In the genomic region with DNA sequence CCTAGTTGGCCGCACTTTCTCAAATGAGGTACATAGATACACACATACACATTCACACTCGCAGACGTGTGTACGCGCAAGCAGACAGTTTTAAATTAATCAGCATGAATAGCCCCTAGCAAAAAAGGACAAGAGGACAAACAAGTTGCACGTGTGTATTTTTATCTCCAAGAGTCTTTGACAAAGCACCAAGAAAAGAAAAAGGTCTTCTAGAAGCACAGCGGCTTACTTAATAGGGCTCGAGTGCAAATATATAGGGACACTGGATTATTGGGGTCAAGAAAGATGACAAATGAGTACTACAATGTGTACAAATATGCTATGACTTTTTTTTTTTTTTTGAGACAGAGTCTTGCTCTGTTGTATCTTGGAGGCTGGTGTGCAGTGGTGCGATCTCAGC, we compare ENCODE assay signal across 9 cellular contexts. TPM values are rescaled to one million over a fixed set of nuclear protein-coding genes. Genes with fewer than 3 reads are reported as not detected.
A peak's percentile ranks its signal among the peaks of the same experiment; 100 is the strongest.
DNase-seq lines count a peak whose midpoint lies in the region; ATAC-seq, FAIRE-seq and TF ChIP-seq lines count a peak whose summit lies in the region.
"Had no signal": no experiment of that assay in that cellular context is flagged by ENCODE, and none has a peak within 500 bp of the region (broad histone marks: within the 10 kb centered on the region; RNA-seq: fewer than 3 reads in every experiment).

No MANE protein-coding gene starts in this region.

- no peak overlapping the region for H2AK5ac ChIP-seq in H1 (ENCODE audit: low read depth, low read length)

- FAIRE-seq in H1 (lab: Jason Lieb, UNC) = no peak

- H2BK20ac ChIP-seq in H1 (ENCODE audit: low read length) = no peak overlapping the region

- no peak overlapping the region for H2BK15ac ChIP-seq in H1 (ENCODE audit: low read length)

- peaks cover 4 to 10% (median 8%) of the 10 kb centered on the region in 4 experiments; a peak in 4 of 7 replicates for H3K4me1 ChIP-seq in H1 (replicated peaks in 1 of 4; ENCODE audit: control insufficient read depth in 3 of 4, insufficient read depth in 4 of 4, low read length in 3 of 4)
- H3K4me1 ChIP-seq in skeletal muscle tissue (ENCODE audit: control insufficient read depth in 3 of 3, insufficient read depth in 3 of 3, low read length in 3 of 3) = peaks cover 16 to 26% (median 18%) of the 10 kb centered on the region in 3 donors
- H3K4me1 ChIP-seq in upper lobe of left lung = peaks cover 13 to 37% (median 25%) of the 10 kb centered on the region in 4 donors

- no peak overlapping the region for H4K91ac ChIP-seq in H1 (replicated peaks; ENCODE audit: insufficient read length, low read length)

- H3K18ac ChIP-seq in H1 (ENCODE audit: extremely low read depth, low read length) = no peak overlapping the region

- peaks cover 9% of the 10 kb centered on the region; the same call in 1 of the 2 replicates for H3K23me2 ChIP-seq in H1 (ENCODE audit: low read depth, low read length)

- H3K79me1 ChIP-seq in H1 (ENCODE audit: low read depth, low read length) = no peaks in the 10 kb centered on the region

- TF ChIP-seq EP300 in H1 (IDR thresholded peaks at IDR 0.05; ENCODE audit: borderline replicate concordance in 1 of 2, low read depth in 2 of 2, low read length in 2 of 2) (no peak), upper lobe of left lung (IDR thresholded peaks at IDR 0.05) (no peak)

- DNase-seq in DMS53 treated with DMSO at 0.1 percent for 48 hours (lab: John Stamatoyannopoulos, UW; ENCODE audit: unreplicated experiment) (peak; percentile 22), DMS53 (lab: John Stamatoyannopoulos, UW) (no peak), NB4 (ENCODE audit: low read depth) (no peak), H1 (ENCODE audit: low read depth in 1 of 2, low spot score in 2 of 2) (no peak), left ventricle myocardium superior (no peak), upper lobe of left lung (no peak), C1 segment of cervical spinal cord (lab: John Stamatoyannopoulos, UW) (no peak)
- DNase-seq: 8988T had no signal

- TF ChIP-seq RAD21 in H1 (IDR thresholded peaks at IDR 0.05 in 1 of 2, conservative IDR thresholded peaks at IDR 0.05 in 1 of 2; ENCODE audit: low read depth in 2 of 2, low read length in 2 of 2) = no peak

- no peak overlapping the region for H2BK5ac ChIP-seq in H1 (ENCODE audit: low read depth, low read length)

- WGBS in H1 (ENCODE audit: extremely low coverage in 1 of 2, insufficient coverage in 1 of 2, insufficient read length in 1 of 2, insufficient replicate concordance in 2 of 2, low coverage in 1 of 2, low lambda C conversion rate in 2 of 2, missing lambda C conversion rate in 1 of 2), 2 experiments = 78% methylated on average over 9 of the region's 9 CpGs; no CpG with 5 or more reads in 1 of the 2 experiments
- WGBS in upper lobe of left lung, 2 donors = 80 to 85% methylated on average over 9 of the region's 9 CpGs

- no peak overlapping the region for H3K56ac ChIP-seq in H1 (replicated peaks; ENCODE audit: insufficient read length, low read depth, low read length)

- H4K20me1 ChIP-seq in H1 (replicated peaks in 1 of 2; ENCODE audit: control insufficient read depth in 1 of 2, insufficient read depth in 2 of 2, low read length in 2 of 2) = peaks cover 0 to 3% of the 10 kb centered on the region in 2 experiments

- H3K4ac ChIP-seq in H1 (replicated peaks; ENCODE audit: insufficient read length, low read depth, low read length) = no peak overlapping the region

- H3K27me3 ChIP-seq in H1 (replicated peaks in 1 of 4; ENCODE audit: control insufficient read depth in 3 of 4, extremely low read depth in 1 of 4, insufficient read depth in 3 of 4, low read length in 3 of 4) (peaks cover 0 to 37% (median 22%) of the 10 kb centered on the region in 4 experiments; a peak in 6 of 7 replicates), skeletal muscle tissue (ENCODE audit: control insufficient read depth in 3 of 3, insufficient read depth in 3 of 3, low read length in 3 of 3) (no peaks in the 10 kb centered on the region), upper lobe of left lung (peaks cover 0 to 5% (median 2%) of the 10 kb centered on the region in 4 donors)

- no peak overlapping the region for H4K5ac ChIP-seq in H1 (ENCODE audit: insufficient read length, low read depth, low read length)

- H2BK12ac ChIP-seq in H1 (ENCODE audit: low read depth, low read length) = 0 out of 2 replicates have a peak overlapping the region, but pooled peaks have one; percentile 35

- H2BK120ac ChIP-seq in H1 (replicated peaks; ENCODE audit: low read depth, low read length) = no peak overlapping the region

- no peaks in the 10 kb centered on the region for H3K9me3 ChIP-seq in H1 (ENCODE audit: insufficient read depth in 2 of 2, low read depth in 1 of 2, low read length in 1 of 2)
- no peaks in the 10 kb centered on the region for H3K9me3 ChIP-seq in skeletal muscle tissue (ENCODE audit: control insufficient read depth in 3 of 3, low read length in 3 of 3)
- no peaks in the 10 kb centered on the region for H3K9me3 ChIP-seq in upper lobe of left lung

- H2AFZ ChIP-seq in H1 (ENCODE audit: low read length) = no peak overlapping the region

- no peaks in the 10 kb centered on the region; a peak in 1 of 4 replicates for H3K79me2 ChIP-seq in H1 (ENCODE audit: control insufficient read depth in 1 of 2, insufficient read depth in 2 of 2, low read length in 2 of 2)

- ATAC-seq in left ventricle myocardium superior = no peak
- no peak for ATAC-seq in upper lobe of left lung (ENCODE audit: low FRiP score in 2 of 2)

- H3K9ac ChIP-seq in H1 (replicated peaks in 1 of 4; ENCODE audit: extremely low read depth in 1 of 4, low read depth in 3 of 4, low read length in 3 of 4) (no peak overlapping the region), skeletal muscle tissue (ENCODE audit: low read depth in 1 of 3, low read length in 3 of 3) (no peak overlapping the region)

- H3K4me3 ChIP-seq in NB4 (ENCODE audit: low read depth, low read length) (peak overlapping the region; percentile 76), H1 (ENCODE audit: extremely low read depth in 1 of 4, insufficient read depth in 2 of 4, low read depth in 3 of 4, low read length in 4 of 4) (peak overlapping the region in 3 of 4 experiments; percentile 43 to 69 (median 60); a peak in 5 of 8 replicates), skeletal muscle tissue (ENCODE audit: low read length in 3 of 3) (no peak overlapping the region), upper lobe of left lung (peak overlapping the region in 1 of 4 donors; percentile 90)

- H4K8ac ChIP-seq in H1 (ENCODE audit: extremely low read depth, insufficient read depth, low read length) = no peak overlapping the region

- no peak overlapping the region for H3K23ac ChIP-seq in H1 (ENCODE audit: insufficient read length)

- POLR2A ChIA-PET in H1 (lab: Charles Lee; ENCODE audit: partially characterized antibody) = interaction anchor here (0.6 kb wide), 1 partner anchor 296 kb away, joined by 3 read pairs; no protein-coding TSS in a partner anchor

- TF ChIP-seq POLR2A in NB4 (IDR thresholded peaks at IDR 0.05; ENCODE audit: extremely low read depth, insufficient read length) (no peak), H1 (IDR thresholded peaks at IDR 0.05; ENCODE audit: control extremely low read depth in 1 of 2, low read depth in 2 of 2, low read length in 2 of 2) (no peak), upper lobe of left lung (IDR thresholded peaks at IDR 0.05) (no peak)

- intact Hi-C loops in left ventricle myocardium superior (cut with micrococcal nuclease) = loop anchor here (5.0 kb wide), 1 partner anchor 194 kb away; no protein-coding TSS in a partner anchor

- CTCF ChIA-PET in H1 (lab: Charles Lee; ENCODE audit: partially characterized antibody) = interaction anchor here (0.7 to 8.9 kb wide), 7 partner anchors 12 to 298 kb away, joined by 3 to 96 read pairs (median 8); no protein-coding TSS in a partner anchor

- H3K36me3 ChIP-seq in H1 (ENCODE audit: control insufficient read depth in 2 of 4, insufficient read depth in 4 of 4, low read length in 3 of 4) (no peaks in the 10 kb centered on the region), skeletal muscle tissue (ENCODE audit: control insufficient read depth in 3 of 3, insufficient read depth in 3 of 3, low read length in 3 of 3) (no peaks in the 10 kb centered on the region), upper lobe of left lung (no peaks in the 10 kb centered on the region)

- H3K27ac ChIP-seq in H1 (ENCODE audit: low read depth, low read length) (no peak overlapping the region), skeletal muscle tissue (ENCODE audit: low read depth, low read length) (peak overlapping the region; percentile 81), upper lobe of left lung (peak overlapping the region in 1 of 4 donors; percentile 63)

- no peak overlapping the region for H3K14ac ChIP-seq in H1 (ENCODE audit: insufficient read length)

- TF ChIP-seq CTCF in NB4 (IDR thresholded peaks at IDR 0.05; ENCODE audit: low read depth, low read length) (no peak), H1 (IDR thresholded peaks at IDR 0.05; ENCODE audit: control extremely low read depth in 1 of 3, insufficient read depth in 1 of 3, low read depth in 1 of 3, low read length in 3 of 3) (no peak), upper lobe of left lung (IDR thresholded peaks at IDR 0.05) (no peak)

- H3K4me2 ChIP-seq in H1 (ENCODE audit: insufficient read depth in 1 of 2, low read depth in 2 of 2, low read length in 2 of 2) = peak overlapping the region; percentile 91 to 94

RNA-seq across cellular contexts. Expression of a gene that starts 1.7 kb away (rescaled TPM):
- total RNA-seq in H1 (2021; fragmentation: NEBNext Ultra II Directional; extraction: Animal tissue kit (Norgen Biotek cat#: 25700)) = 4.3 and 4.5 TPM in 2 replicates
- 0.59 and 0.75 TPM in 2 replicates for polyA plus RNA-seq in H1 (2011; rRNA removed)
- polyA plus RNA-seq in H1 (2011; cell fraction: cytosol; rRNA removed) = 0.81 TPM
- polyA plus RNA-seq in H1 (2011; cell fraction: nucleus; rRNA removed) = 1.2 TPM
- 1.1 to 2.8 TPM (median 1.3 TPM) in 4 replicates for polyA plus RNA-seq in H1 (2012, experiment 1 of 2)
- polyA plus RNA-seq in H1 (2012, experiment 2 of 2) = 0.35 TPM
- polyA plus RNA-seq in H1 (2013, experiment 1 of 2) = 1.1 TPM
- polyA plus RNA-seq in H1 (2013, experiment 2 of 2) = 1.0 TPM
- 2.0 and 2.7 TPM in 2 replicates for polyA minus RNA-seq in H1 (2011; rRNA and poly(A)+ RNA removed)
- 1.5 TPM for polyA minus RNA-seq in H1 (2011; cell fraction: cytosol; rRNA and poly(A)+ RNA removed)
- 5.0 TPM for polyA minus RNA-seq in H1 (2011; cell fraction: nucleus; rRNA and poly(A)+ RNA removed)
- total RNA-seq in skeletal muscle tissue (39.1 TPM), left ventricle myocardium superior (7.7 TPM), upper lobe of left lung (10 to 100 TPM in 4 of 6 donors, 1 to 10 TPM in 2; 5.9 to 19.9 (median 11.4) TPM)

RNA-seq across cellular contexts. Expression of a gene that starts 45.7 kb away (rescaled TPM):
- 43.5 and 50.5 TPM in 2 replicates for total RNA-seq in H1 (2021; fragmentation: NEBNext Ultra II Directional; extraction: Animal tissue kit (Norgen Biotek cat#: 25700))
- 10.7 and 12.4 TPM in 2 replicates for polyA plus RNA-seq in H1 (2011; rRNA removed)
- 18.5 TPM for polyA plus RNA-seq in H1 (2011; cell fraction: cytosol; rRNA removed)
- polyA plus RNA-seq in H1 (2011; cell fraction: nucleus; rRNA removed) = 25.8 TPM
- polyA plus RNA-seq in H1 (2012, experiment 1 of 2) = 24.3 to 28.3 TPM (median 25.5 TPM) in 4 replicates
- 13.3 TPM for polyA plus RNA-seq in H1 (2012, experiment 2 of 2)
- polyA plus RNA-seq in H1 (2013, experiment 1 of 2) = 25.2 TPM
- polyA plus RNA-seq in H1 (2013, experiment 2 of 2) = 30.3 TPM
- 25.7 and 31.5 TPM in 2 replicates for polyA minus RNA-seq in H1 (2011; rRNA and poly(A)+ RNA removed)
- 24.7 TPM for polyA minus RNA-seq in H1 (2011; cell fraction: cytosol; rRNA and poly(A)+ RNA removed)
- 38.8 TPM for polyA minus RNA-seq in H1 (2011; cell fraction: nucleus; rRNA and poly(A)+ RNA removed)
- total RNA-seq in skeletal muscle tissue (12.5 TPM), left ventricle myocardium superior (32.9 TPM), upper lobe of left lung (10 to 100 TPM; 26.2 to 68.8 (median 45.2) TPM)

Comparison
In these comparisons a context has a peak if more than half of its experiments do, and no peak if none do; other contexts are left out.
1. H3K4me3 ChIP-seq: peak in NB4 (single experiment) and H1 (3 of 4); none in skeletal muscle tissue (0 of 3).